38 cellular contexts compared by ENCODE assay signal in genomic region chr17:49895812-49896211, GRCh38. TPM values are rescaled to one million over a fixed set of nuclear protein-coding genes. Genes with fewer than 3 reads are reported as not detected.
"Had no signal": no experiment of that assay in that cellular context is flagged by ENCODE, and none has a peak within 500 bp of the region (broad histone marks: within the 10 kb centered on the region; RNA-seq: fewer than 3 reads in every experiment).

No MANE protein-coding gene starts in this region.

- H3K9me3 Mint-ChIP-seq: activated B cell treated with CpG ODN at 0.5 μM for 24 hours; activated CD4-positive, alpha-beta memory T cell treated with anti-CD3 and anti-CD28 coated beads for 36 hours; activated CD4-positive, alpha-beta T cell treated with anti-CD3 and anti-CD28 coated beads, Interleukin-2, amount 10 ng/mL, durations not matched to agents 24 days and 14 days; activated CD8-positive, alpha-beta T cell treated with anti-CD3 and anti-CD28 coated beads for 36 hours; activated naive CD4-positive, alpha-beta T cell treated with anti-CD3 and anti-CD28 coated beads for 36 hours; activated naive CD4-positive, alpha-beta T cell treated with anti-CD3 and anti-CD28 coated beads, Interleukin-2, amount 50 U/mL, for 72 hours; activated naive CD8-positive, alpha-beta T cell treated with anti-CD3 and anti-CD28 coated beads for 36 hours; activated T-cell treated with anti-CD3 and anti-CD28 coated beads, Interleukin-2, amount 50 U/mL, for 4 hours; activated T-cell treated with anti-CD3 and anti-CD28 coated beads, Interleukin-2, amount 50 U/mL, for 72 hours; activated T-helper 1 cell treated with anti-CD3 and anti-CD28 coated beads, Interleukin-12 subunit alpha, Interleukin-12 subunit beta, Interleukin-2, Interleukin-4 antibody, amounts not matched to agents 30 ng/mL and 10 ng/mL and 1 ng/mL, durations not matched to agents 14 hours and 24 hours and 36 hours; activated T-helper 17 cell treated with anti-CD3 and anti-CD28 coated beads, Interleukin-2, amount 50 U/mL, for 72 hours; T-helper 1 cell treated with Interleukin-12 subunit alpha and Interleukin-12 subunit beta and Interleukin-4 antibody, amounts not matched to agents 30 μg/mL and 1 μg/mL, for 36 hours; T-helper 2 cell treated with Interferon-gamma antibody and Interleukin-4, amounts not matched to agents 5 μg/mL and 100 μg/mL, for 36 hours had no signal

- H3K27ac ChIP-seq: adrenal gland, body of pancreas, brain microvascular endothelial cell, breast epithelium, VCaP had no signal

- H3K4me1 ChIP-seq: adrenal gland, breast epithelium had no signal

- H3K4me3 Mint-ChIP-seq: activated B cell treated with CpG ODN at 0.5 μM for 24 hours; activated CD4-positive, alpha-beta memory T cell treated with anti-CD3 and anti-CD28 coated beads for 36 hours; activated CD4-positive, alpha-beta T cell treated with anti-CD3 and anti-CD28 coated beads, Interleukin-2, amount 10 ng/mL, durations not matched to agents 24 days and 14 days; activated CD8-positive, alpha-beta T cell treated with anti-CD3 and anti-CD28 coated beads for 36 hours; activated naive CD4-positive, alpha-beta T cell treated with anti-CD3 and anti-CD28 coated beads for 36 hours; activated naive CD8-positive, alpha-beta T cell treated with anti-CD3 and anti-CD28 coated beads for 36 hours; activated T-cell treated with anti-CD3 and anti-CD28 coated beads, Interleukin-2, amount 50 U/mL, for 4 hours; activated T-cell treated with anti-CD3 and anti-CD28 coated beads, Interleukin-2, amount 50 U/mL, for 72 hours; activated T-helper 1 cell treated with anti-CD3 and anti-CD28 coated beads, Interleukin-12 subunit alpha, Interleukin-12 subunit beta, Interleukin-2, Interleukin-4 antibody, amounts not matched to agents 30 ng/mL and 10 ng/mL and 1 ng/mL, durations not matched to agents 14 hours and 24 hours and 36 hours; activated T-helper 17 cell treated with anti-CD3 and anti-CD28 coated beads, Interleukin-2, amount 50 U/mL, for 72 hours; T-helper 1 cell treated with Interleukin-12 subunit alpha and Interleukin-12 subunit beta and Interleukin-4 antibody, amounts not matched to agents 30 μg/mL and 1 μg/mL, for 36 hours; T-helper 2 cell treated with Interferon-gamma antibody and Interleukin-4, amounts not matched to agents 5 μg/mL and 100 μg/mL, for 36 hours had no signal

- H3K36me3 ChIP-seq: adrenal gland, brain microvascular endothelial cell, breast epithelium had no signal

- ATAC-seq: activated CD8-positive, alpha-beta T cell treated with anti-CD3 and anti-CD28 coated beads for 36 hours; activated naive CD4-positive, alpha-beta T cell treated with anti-CD3 and anti-CD28 coated beads, Interleukin-2, amount 50 U/mL, for 72 hours; activated T-cell treated with anti-CD3 and anti-CD28 coated beads, Interleukin-2, amount 50 U/mL, for 4 hours; activated T-cell treated with anti-CD3 and anti-CD28 coated beads, Interleukin-2, amount 50 U/mL, for 72 hours; activated T-helper 17 cell treated with anti-CD3 and anti-CD28 coated beads, Interleukin-2, amount 50 U/mL, for 72 hours; body of pancreas had no signal

- H3K4me1 Mint-ChIP-seq: activated B cell treated with CpG ODN at 0.5 μM for 24 hours; activated CD4-positive, alpha-beta T cell treated with anti-CD3 and anti-CD28 coated beads, Interleukin-2, amount 10 ng/mL, durations not matched to agents 24 days and 14 days; activated naive CD8-positive, alpha-beta T cell treated with anti-CD3 and anti-CD28 coated beads for 36 hours; activated T-helper 17 cell treated with anti-CD3 and anti-CD28 coated beads, Interleukin-2, amount 50 U/mL, for 72 hours had no signal

- H3K9me3 ChIP-seq: adrenal gland, body of pancreas, breast epithelium had no signal

- H3K4me3 ChIP-seq: adrenal gland, body of pancreas, breast epithelium had no signal

- H3K36me3 Mint-ChIP-seq: activated CD4-positive, alpha-beta memory T cell treated with anti-CD3 and anti-CD28 coated beads for 36 hours; activated naive CD4-positive, alpha-beta T cell treated with anti-CD3 and anti-CD28 coated beads, Interleukin-2, amount 50 U/mL, for 72 hours; activated naive CD8-positive, alpha-beta T cell treated with anti-CD3 and anti-CD28 coated beads for 36 hours had no signal

- H3K27ac Mint-ChIP-seq: activated B cell treated with CpG ODN at 0.5 μM for 24 hours; activated CD4-positive, alpha-beta memory T cell treated with anti-CD3 and anti-CD28 coated beads for 36 hours; activated CD4-positive, alpha-beta T cell treated with anti-CD3 and anti-CD28 coated beads, Interleukin-2, amount 10 ng/mL, durations not matched to agents 24 days and 14 days; activated CD8-positive, alpha-beta T cell treated with anti-CD3 and anti-CD28 coated beads for 36 hours; activated naive CD4-positive, alpha-beta T cell treated with anti-CD3 and anti-CD28 coated beads for 36 hours; activated naive CD4-positive, alpha-beta T cell treated with anti-CD3 and anti-CD28 coated beads, Interleukin-2, amount 50 U/mL, for 72 hours; activated naive CD8-positive, alpha-beta T cell treated with anti-CD3 and anti-CD28 coated beads for 36 hours; activated T-cell treated with anti-CD3 and anti-CD28 coated beads, Interleukin-2, amount 50 U/mL, for 72 hours; activated T-helper 1 cell treated with anti-CD3 and anti-CD28 coated beads, Interleukin-12 subunit alpha, Interleukin-12 subunit beta, Interleukin-2, Interleukin-4 antibody, amounts not matched to agents 30 ng/mL and 10 ng/mL and 1 ng/mL, durations not matched to agents 14 hours and 24 hours and 36 hours; activated T-helper 17 cell treated with anti-CD3 and anti-CD28 coated beads, Interleukin-2, amount 50 U/mL, for 72 hours; T-helper 1 cell treated with Interleukin-12 subunit alpha and Interleukin-12 subunit beta and Interleukin-4 antibody, amounts not matched to agents 30 μg/mL and 1 μg/mL, for 36 hours; T-helper 2 cell treated with Interferon-gamma antibody and Interleukin-4, amounts not matched to agents 5 μg/mL and 100 μg/mL, for 36 hours had no signal

- H3K27me3 ChIP-seq: body of pancreas, breast epithelium had no signal

- DNase-seq: activated B cell treated with CpG ODN at 0.5 μM for 24 hours; activated CD4-positive, alpha-beta memory T cell treated with anti-CD3 and anti-CD28 coated beads for 36 hours; activated CD4-positive, alpha-beta T cell treated with anti-CD3 and anti-CD28 coated beads for 4 hours; activated CD4-positive, alpha-beta T cell treated with anti-CD3 and anti-CD28 coated beads, Interleukin-2, amount 10 ng/mL, durations not matched to agents 24 days and 14 days; activated CD4-positive, alpha-beta T cell treated with anti-CD3 and anti-CD28 coated beads, Interleukin-2, amount 50 U/mL, for 1 hour; activated CD4-positive, alpha-beta T cell treated with anti-CD3 and anti-CD28 coated beads, Interleukin-2, amount 50 U/mL, for 4 hours; activated CD4-positive, CD25-positive, alpha-beta regulatory T cell treated with anti-CD3 and anti-CD28 coated beads, Interleukin-2, amount 50 U/mL, for 72 hours; activated CD8-positive, alpha-beta memory T cell treated with anti-CD3 and anti-CD28 coated beads, Interleukin-2, amount 50 U/mL, for 4 hours; activated CD8-positive, alpha-beta T cell treated with anti-CD3 and anti-CD28 coated beads for 36 hours; activated effector memory CD4-positive, alpha-beta T cell treated with anti-CD3 and anti-CD28 coated beads, Interleukin-2, amount 50 U/mL, for 16 hours; activated gamma-delta T cell treated with Interleukin-2 at 50 U/mL for 16 hours; activated naive CD4-positive, alpha-beta T cell; activated naive CD4-positive, alpha-beta T cell treated with anti-CD3 and anti-CD28 coated beads for 36 hours; activated naive CD4-positive, alpha-beta T cell treated with anti-CD3 and anti-CD28 coated beads, Interleukin-2, amount 50 U/mL, for 16 hours; activated naive CD8-positive, alpha-beta T cell treated with anti-CD3 and anti-CD28 coated beads for 36 hours; activated T-cell treated with anti-CD3 and anti-CD28 coated beads for 4 hours; activated T-cell treated with anti-CD3 and anti-CD28 coated beads, Interleukin-2, amount 50 U/mL, for 1 hour; activated T-cell treated with anti-CD3 and anti-CD28 coated beads, Interleukin-2, amount 50 U/mL, for 4 hours; activated T-cell treated with anti-CD3 and anti-CD28 coated beads, Interleukin-2, amount 50 U/mL, for 72 hours; adrenal gland; amniotic stem cell; aorta; body of pancreas; brain microvascular endothelial cell; central memory CD4-positive, alpha-beta T cell; T-helper 1 cell; T-helper 2 cell; T-helper 9 cell had no signal

RNA-seq across cellular contexts. Expression of gene TAC4, which starts 47.9 kb away (rescaled TPM):
- total RNA-seq: activated B cell treated with CpG ODN at 0.5 μM for 24 hours; activated CD4-positive, alpha-beta memory T cell treated with anti-CD3 and anti-CD28 coated beads for 36 hours; activated CD4-positive, alpha-beta T cell treated with anti-CD3 and anti-CD28 coated beads, Interleukin-2, amount 10 ng/mL, durations not matched to agents 24 days and 14 days; activated CD8-positive, alpha-beta memory T cell treated with anti-CD3 and anti-CD28 coated beads for 36 hours; activated CD8-positive, alpha-beta T cell treated with anti-CD3 and anti-CD28 coated beads for 36 hours; activated naive CD4-positive, alpha-beta T cell treated with anti-CD3 and anti-CD28 coated beads for 36 hours; activated naive CD4-positive, alpha-beta T cell treated with anti-CD3 and anti-CD28 coated beads, Interleukin-2, amount 50 U/mL, for 72 hours; activated naive CD8-positive, alpha-beta T cell treated with anti-CD3 and anti-CD28 coated beads for 36 hours; activated T-cell treated with anti-CD3 and anti-CD28 coated beads, Interleukin-2, amount 50 U/mL, for 4 hours; activated T-cell treated with anti-CD3 and anti-CD28 coated beads, Interleukin-2, amount 50 U/mL, for 72 hours; activated T-helper 1 cell treated with anti-CD3 and anti-CD28 coated beads, Interleukin-12 subunit alpha, Interleukin-12 subunit beta, Interleukin-2, Interleukin-4 antibody, amounts not matched to agents 30 ng/mL and 10 ng/mL and 1 ng/mL, durations not matched to agents 14 hours and 24 hours and 36 hours; activated T-helper 17 cell treated with anti-CD3 and anti-CD28 coated beads, Interleukin-2, amount 50 U/mL, for 72 hours; aorta; astrocyte; body of pancreas; breast epithelium; cerebellum had no signal
